1 cellular context compared by ENCODE assay signal in the genomic region with DNA sequence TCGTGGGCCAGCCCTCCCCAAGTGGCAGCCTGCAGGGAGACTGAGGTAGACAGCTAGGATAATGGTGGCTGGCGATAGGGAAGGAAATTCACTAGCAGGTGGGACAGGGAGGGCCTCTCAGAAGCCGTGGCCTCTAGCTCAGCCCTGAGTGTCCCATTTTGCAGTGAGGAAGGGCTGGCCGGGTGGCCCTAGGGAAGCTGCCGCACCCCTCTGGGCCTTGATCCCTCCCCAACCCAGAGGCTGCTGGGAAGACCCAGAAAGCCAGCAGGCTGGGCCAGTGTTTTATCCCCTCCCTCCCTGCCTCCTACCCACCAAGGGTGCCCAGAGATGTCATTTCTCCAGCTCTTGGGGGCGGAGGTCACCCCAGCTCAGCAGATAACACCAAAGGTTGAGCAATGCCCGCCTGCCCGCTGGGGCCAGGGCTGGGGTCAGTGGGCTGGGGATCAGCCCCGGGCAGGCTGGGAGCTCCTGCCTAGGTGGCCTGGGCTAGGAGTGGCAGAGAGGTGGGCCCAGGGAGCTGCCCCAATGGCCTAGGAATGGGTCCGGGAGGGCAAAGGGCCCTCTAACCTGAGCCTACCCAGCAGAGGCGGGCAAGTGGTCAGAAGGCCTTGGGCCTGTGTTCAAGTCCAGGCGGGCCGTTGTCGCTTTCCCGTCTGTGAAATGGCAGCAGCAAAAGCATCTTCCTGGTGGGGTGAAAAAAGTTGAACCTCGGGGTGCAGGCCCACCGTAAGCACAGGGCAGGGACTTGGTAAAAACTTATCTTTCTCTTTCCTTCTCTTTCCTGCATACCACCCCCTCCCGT.
TF ChIP-seq lines count a peak whose summit lies in the region.

No MANE protein-coding gene starts in this region.

TF ChIP-seq in HepG2, 621 proteins besides CTCF, POLR2A, EP300 and RAD21 (continued from another document and continues in another):
- TF ChIP-seq, protein P1, sequence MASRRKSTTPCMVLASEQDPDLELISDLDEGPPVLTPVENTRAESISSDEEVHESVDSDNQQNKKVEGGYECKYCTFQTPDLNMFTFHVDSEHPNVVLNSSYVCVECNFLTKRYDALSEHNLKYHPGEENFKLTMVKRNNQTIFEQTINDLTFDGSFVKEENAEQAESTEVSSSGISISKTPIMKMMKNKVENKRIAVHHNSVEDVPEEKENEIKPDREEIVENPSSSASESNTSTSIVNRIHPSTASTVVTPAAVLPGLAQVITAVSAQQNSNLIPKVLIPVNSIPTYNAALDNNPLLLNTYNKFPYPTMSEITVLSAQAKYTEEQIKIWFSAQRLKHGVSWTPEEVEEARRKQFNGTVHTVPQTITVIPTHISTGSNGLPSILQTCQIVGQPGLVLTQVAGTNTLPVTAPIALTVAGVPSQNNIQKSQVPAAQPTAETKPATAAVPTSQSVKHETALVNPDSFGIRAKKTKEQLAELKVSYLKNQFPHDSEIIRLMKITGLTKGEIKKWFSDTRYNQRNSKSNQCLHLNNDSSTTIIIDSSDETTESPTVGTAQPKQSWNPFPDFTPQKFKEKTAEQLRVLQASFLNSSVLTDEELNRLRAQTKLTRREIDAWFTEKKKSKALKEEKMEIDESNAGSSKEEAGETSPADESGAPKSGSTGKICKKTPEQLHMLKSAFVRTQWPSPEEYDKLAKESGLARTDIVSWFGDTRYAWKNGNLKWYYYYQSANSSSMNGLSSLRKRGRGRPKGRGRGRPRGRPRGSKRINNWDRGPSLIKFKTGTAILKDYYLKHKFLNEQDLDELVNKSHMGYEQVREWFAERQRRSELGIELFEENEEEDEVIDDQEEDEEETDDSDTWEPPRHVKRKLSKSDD (CRISPR knock-in tag; IDR thresholded peaks at IDR 0.05; ENCODE audit: low read depth): peak; percentile 89
- TF ChIP-seq PHF5A (CRISPR knock-in tag; IDR thresholded peaks at IDR 0.05; ENCODE audit: low read depth, unreplicated experiment) (peak; percentile 81), ZNF530 (CRISPR knock-in tag; IDR thresholded peaks at IDR 0.05; ENCODE audit: low read depth) (no peak), MXI1 (IDR thresholded peaks at IDR 0.05; ENCODE audit: borderline replicate concordance, low read depth, low read length) (peak; percentile 62; the same call in 1 of the 3 replicates), ZNF468 (CRISPR knock-in tag; IDR thresholded peaks at IDR 0.05) (no peak), XBP1 (CRISPR knock-in tag; IDR thresholded peaks at IDR 0.05) (no peak), CHD2 (IDR thresholded peaks at IDR 0.05; ENCODE audit: low read depth, low read length) (no peak), ATF1 (CRISPR knock-in tag; IDR thresholded peaks at IDR 0.05) (no peak), SPEN (CRISPR knock-in tag; IDR thresholded peaks at IDR 0.05; ENCODE audit: low read depth) (peak; percentile 78), ZNF143 (CRISPR knock-in tag; IDR thresholded peaks at IDR 0.05) (peak; percentile 87), ZNF782 (CRISPR knock-in tag; IDR thresholded peaks at IDR 0.05; ENCODE audit: borderline replicate concordance) (peak; percentile 97), PHF21A (CRISPR knock-in tag; IDR thresholded peaks at IDR 0.05) (peak; percentile 100), TMF1 (CRISPR knock-in tag; IDR thresholded peaks at IDR 0.05; ENCODE audit: low read depth) (peak; percentile 84), ZNF550 (CRISPR knock-in tag; IDR thresholded peaks at IDR 0.05; ENCODE audit: borderline replicate concordance) (peak; percentile 95), HMG20B (CRISPR knock-in tag; conservative IDR thresholded peaks at IDR 0.05) (peak; percentile 90), ZNF703 (CRISPR knock-in tag; IDR thresholded peaks at IDR 0.05; ENCODE audit: borderline replicate concordance) (peak; percentile 65; the same call in 1 of the 2 replicates), JUN (CRISPR knock-in tag; IDR thresholded peaks at IDR 0.05) (peak; percentile 86), ZNF883 (CRISPR knock-in tag; IDR thresholded peaks at IDR 0.05; ENCODE audit: not compliant biosample characterization) (peak; percentile 24), SP140L (CRISPR knock-in tag; IDR thresholded peaks at IDR 0.05; ENCODE audit: borderline replicate concordance) (peak; percentile 60; the same call in 1 of the 2 replicates), KLF11 (CRISPR knock-in tag; IDR thresholded peaks at IDR 0.05) (no peak), CCDC6 (CRISPR knock-in tag; IDR thresholded peaks at IDR 0.05) (peak; percentile 98), ZNF75D (CRISPR knock-in tag; IDR thresholded peaks at IDR 0.05; ENCODE audit: borderline replicate concordance) (no peak), ZNF335 (CRISPR knock-in tag; IDR thresholded peaks at IDR 0.05) (no peak; the same call in none of the 2 replicates), SRF (IDR thresholded peaks at IDR 0.05; ENCODE audit: low read depth, low read length) (0 out of 2 replicates have a peak, but pooled peaks have one; percentile 29), ZNF282 (IDR thresholded peaks at IDR 0.05; ENCODE audit: partially characterized antibody) (no peak), ZNF230 (CRISPR knock-in tag; IDR thresholded peaks at IDR 0.05) (peak; percentile 82; the same call in 1 of the 2 replicates)
- TF ChIP-seq, protein P2, sequence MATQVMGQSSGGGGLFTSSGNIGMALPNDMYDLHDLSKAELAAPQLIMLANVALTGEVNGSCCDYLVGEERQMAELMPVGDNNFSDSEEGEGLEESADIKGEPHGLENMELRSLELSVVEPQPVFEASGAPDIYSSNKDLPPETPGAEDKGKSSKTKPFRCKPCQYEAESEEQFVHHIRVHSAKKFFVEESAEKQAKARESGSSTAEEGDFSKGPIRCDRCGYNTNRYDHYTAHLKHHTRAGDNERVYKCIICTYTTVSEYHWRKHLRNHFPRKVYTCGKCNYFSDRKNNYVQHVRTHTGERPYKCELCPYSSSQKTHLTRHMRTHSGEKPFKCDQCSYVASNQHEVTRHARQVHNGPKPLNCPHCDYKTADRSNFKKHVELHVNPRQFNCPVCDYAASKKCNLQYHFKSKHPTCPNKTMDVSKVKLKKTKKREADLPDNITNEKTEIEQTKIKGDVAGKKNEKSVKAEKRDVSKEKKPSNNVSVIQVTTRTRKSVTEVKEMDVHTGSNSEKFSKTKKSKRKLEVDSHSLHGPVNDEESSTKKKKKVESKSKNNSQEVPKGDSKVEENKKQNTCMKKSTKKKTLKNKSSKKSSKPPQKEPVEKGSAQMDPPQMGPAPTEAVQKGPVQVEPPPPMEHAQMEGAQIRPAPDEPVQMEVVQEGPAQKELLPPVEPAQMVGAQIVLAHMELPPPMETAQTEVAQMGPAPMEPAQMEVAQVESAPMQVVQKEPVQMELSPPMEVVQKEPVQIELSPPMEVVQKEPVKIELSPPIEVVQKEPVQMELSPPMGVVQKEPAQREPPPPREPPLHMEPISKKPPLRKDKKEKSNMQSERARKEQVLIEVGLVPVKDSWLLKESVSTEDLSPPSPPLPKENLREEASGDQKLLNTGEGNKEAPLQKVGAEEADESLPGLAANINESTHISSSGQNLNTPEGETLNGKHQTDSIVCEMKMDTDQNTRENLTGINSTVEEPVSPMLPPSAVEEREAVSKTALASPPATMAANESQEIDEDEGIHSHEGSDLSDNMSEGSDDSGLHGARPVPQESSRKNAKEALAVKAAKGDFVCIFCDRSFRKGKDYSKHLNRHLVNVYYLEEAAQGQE (IDR thresholded peaks at IDR 0.05; ENCODE audit: borderline replicate concordance in 1 of 2, low read depth in 1 of 2, low read length in 2 of 2): peak in 1 of 2 experiments; percentile 62; a peak in 2 of 4 replicates
- TF ChIP-seq, protein P3, sequence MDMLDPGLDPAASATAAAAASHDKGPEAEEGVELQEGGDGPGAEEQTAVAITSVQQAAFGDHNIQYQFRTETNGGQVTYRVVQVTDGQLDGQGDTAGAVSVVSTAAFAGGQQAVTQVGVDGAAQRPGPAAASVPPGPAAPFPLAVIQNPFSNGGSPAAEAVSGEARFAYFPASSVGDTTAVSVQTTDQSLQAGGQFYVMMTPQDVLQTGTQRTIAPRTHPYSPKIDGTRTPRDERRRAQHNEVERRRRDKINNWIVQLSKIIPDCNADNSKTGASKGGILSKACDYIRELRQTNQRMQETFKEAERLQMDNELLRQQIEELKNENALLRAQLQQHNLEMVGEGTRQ (IDR thresholded peaks at IDR 0.05; ENCODE audit: low read depth, low read length): no peak
- TF ChIP-seq, protein P3 (CRISPR knock-in tag; IDR thresholded peaks at IDR 0.05; ENCODE audit: borderline replicate concordance): no peak; the same call in 1 of the 2 replicates
- TF ChIP-seq, protein P4, sequence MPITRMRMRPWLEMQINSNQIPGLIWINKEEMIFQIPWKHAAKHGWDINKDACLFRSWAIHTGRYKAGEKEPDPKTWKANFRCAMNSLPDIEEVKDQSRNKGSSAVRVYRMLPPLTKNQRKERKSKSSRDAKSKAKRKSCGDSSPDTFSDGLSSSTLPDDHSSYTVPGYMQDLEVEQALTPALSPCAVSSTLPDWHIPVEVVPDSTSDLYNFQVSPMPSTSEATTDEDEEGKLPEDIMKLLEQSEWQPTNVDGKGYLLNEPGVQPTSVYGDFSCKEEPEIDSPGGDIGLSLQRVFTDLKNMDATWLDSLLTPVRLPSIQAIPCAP (CRISPR knock-in tag; IDR thresholded peaks at IDR 0.05; ENCODE audit: low read depth): no peak
- TF ChIP-seq, protein P5, sequence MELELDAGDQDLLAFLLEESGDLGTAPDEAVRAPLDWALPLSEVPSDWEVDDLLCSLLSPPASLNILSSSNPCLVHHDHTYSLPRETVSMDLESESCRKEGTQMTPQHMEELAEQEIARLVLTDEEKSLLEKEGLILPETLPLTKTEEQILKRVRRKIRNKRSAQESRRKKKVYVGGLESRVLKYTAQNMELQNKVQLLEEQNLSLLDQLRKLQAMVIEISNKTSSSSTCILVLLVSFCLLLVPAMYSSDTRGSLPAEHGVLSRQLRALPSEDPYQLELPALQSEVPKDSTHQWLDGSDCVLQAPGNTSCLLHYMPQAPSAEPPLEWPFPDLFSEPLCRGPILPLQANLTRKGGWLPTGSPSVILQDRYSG (CRISPR knock-in tag; IDR thresholded peaks at IDR 0.05): peak; percentile 34; the same call in 1 of the 2 replicates
- TF ChIP-seq, protein P6, sequence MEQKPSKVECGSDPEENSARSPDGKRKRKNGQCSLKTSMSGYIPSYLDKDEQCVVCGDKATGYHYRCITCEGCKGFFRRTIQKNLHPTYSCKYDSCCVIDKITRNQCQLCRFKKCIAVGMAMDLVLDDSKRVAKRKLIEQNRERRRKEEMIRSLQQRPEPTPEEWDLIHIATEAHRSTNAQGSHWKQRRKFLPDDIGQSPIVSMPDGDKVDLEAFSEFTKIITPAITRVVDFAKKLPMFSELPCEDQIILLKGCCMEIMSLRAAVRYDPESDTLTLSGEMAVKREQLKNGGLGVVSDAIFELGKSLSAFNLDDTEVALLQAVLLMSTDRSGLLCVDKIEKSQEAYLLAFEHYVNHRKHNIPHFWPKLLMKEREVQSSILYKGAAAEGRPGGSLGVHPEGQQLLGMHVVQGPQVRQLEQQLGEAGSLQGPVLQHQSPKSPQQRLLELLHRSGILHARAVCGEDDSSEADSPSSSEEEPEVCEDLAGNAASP (CRISPR knock-in tag; IDR thresholded peaks at IDR 0.05; ENCODE audit: borderline replicate concordance): peak; percentile 98
- TF ChIP-seq, protein P7, sequence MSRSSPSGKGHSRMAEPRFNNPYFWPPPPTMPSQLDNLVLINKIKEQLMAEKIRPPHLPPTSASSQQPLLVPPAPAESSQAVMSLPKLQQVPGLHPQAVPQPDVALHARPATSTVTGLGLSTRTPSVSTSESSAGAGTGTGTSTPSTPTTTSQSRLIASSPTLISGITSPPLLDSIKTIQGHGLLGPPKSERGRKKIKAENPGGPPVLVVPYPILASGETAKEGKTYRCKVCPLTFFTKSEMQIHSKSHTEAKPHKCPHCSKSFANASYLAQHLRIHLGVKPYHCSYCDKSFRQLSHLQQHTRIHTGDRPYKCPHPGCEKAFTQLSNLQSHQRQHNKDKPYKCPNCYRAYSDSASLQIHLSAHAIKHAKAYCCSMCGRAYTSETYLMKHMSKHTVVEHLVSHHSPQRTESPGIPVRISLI (CRISPR knock-in tag; IDR thresholded peaks at IDR 0.05; ENCODE audit: borderline replicate concordance): peak; percentile 82; the same call in 1 of the 2 replicates
- TF ChIP-seq, protein P8, sequence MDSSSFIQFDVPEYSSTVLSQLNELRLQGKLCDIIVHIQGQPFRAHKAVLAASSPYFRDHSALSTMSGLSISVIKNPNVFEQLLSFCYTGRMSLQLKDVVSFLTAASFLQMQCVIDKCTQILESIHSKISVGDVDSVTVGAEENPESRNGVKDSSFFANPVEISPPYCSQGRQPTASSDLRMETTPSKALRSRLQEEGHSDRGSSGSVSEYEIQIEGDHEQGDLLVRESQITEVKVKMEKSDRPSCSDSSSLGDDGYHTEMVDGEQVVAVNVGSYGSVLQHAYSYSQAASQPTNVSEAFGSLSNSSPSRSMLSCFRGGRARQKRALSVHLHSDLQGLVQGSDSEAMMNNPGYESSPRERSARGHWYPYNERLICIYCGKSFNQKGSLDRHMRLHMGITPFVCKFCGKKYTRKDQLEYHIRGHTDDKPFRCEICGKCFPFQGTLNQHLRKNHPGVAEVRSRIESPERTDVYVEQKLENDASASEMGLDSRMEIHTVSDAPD (CRISPR knock-in tag; IDR thresholded peaks at IDR 0.05): peak; percentile 84; the same call in 1 of the 2 replicates
- TF ChIP-seq, protein P9, sequence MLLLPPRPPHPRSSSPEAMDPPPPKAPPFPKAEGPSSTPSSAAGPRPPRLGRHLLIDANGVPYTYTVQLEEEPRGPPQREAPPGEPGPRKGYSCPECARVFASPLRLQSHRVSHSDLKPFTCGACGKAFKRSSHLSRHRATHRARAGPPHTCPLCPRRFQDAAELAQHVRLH (CRISPR knock-in tag; IDR thresholded peaks at IDR 0.05; ENCODE audit: borderline replicate concordance, low read depth): peak; percentile 23; the same call in 1 of the 2 replicates
- TF ChIP-seq, protein P10, sequence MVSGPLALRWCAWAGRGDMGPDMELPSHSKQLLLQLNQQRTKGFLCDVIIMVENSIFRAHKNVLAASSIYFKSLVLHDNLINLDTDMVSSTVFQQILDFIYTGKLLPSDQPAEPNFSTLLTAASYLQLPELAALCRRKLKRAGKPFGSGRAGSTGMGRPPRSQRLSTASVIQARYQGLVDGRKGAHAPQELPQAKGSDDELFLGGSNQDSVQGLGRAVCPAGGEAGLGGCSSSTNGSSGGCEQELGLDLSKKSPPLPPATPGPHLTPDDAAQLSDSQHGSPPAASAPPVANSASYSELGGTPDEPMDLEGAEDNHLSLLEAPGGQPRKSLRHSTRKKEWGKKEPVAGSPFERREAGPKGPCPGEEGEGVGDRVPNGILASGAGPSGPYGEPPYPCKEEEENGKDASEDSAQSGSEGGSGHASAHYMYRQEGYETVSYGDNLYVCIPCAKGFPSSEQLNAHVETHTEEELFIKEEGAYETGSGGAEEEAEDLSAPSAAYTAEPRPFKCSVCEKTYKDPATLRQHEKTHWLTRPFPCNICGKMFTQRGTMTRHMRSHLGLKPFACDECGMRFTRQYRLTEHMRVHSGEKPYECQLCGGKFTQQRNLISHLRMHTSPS (CRISPR knock-in tag; IDR thresholded peaks at IDR 0.05; ENCODE audit: low read depth): peak; percentile 100
- TF ChIP-seq, protein P11, sequence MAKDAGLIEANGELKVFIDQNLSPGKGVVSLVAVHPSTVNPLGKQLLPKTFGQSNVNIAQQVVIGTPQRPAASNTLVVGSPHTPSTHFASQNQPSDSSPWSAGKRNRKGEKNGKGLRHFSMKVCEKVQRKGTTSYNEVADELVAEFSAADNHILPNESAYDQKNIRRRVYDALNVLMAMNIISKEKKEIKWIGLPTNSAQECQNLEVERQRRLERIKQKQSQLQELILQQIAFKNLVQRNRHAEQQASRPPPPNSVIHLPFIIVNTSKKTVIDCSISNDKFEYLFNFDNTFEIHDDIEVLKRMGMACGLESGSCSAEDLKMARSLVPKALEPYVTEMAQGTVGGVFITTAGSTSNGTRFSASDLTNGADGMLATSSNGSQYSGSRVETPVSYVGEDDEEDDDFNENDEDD (CRISPR knock-in tag; IDR thresholded peaks at IDR 0.05; ENCODE audit: borderline replicate concordance): peak; percentile 53; the same call in 1 of the 2 replicates
